1 cellular context compared by ENCODE assay signal in the genomic region with DNA sequence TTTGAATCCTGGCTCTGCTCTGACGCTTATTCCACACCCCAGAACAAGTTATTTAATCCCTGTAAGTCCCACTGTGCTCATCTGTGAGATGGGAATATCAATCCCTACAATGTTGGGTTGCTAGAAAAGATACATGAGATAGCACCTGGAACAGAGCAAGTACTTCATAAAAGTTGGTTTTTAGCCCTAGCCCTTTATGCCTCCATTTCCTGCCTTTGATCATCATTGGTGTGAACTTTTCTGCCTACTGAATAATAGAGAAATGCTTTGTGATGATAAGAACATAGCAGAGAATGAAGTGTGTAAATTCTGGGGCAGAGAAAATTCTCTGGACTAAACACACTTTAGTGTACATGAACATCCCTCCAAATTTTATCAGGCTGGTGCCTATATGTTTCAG.
TF ChIP-seq lines count a peak whose summit lies in the region.

No MANE protein-coding gene starts in this region.

TF ChIP-seq in GM23338, 12 proteins besides CTCF, POLR2A, EP300 and RAD21 (continued from another document):
- TF ChIP-seq, protein P1, sequence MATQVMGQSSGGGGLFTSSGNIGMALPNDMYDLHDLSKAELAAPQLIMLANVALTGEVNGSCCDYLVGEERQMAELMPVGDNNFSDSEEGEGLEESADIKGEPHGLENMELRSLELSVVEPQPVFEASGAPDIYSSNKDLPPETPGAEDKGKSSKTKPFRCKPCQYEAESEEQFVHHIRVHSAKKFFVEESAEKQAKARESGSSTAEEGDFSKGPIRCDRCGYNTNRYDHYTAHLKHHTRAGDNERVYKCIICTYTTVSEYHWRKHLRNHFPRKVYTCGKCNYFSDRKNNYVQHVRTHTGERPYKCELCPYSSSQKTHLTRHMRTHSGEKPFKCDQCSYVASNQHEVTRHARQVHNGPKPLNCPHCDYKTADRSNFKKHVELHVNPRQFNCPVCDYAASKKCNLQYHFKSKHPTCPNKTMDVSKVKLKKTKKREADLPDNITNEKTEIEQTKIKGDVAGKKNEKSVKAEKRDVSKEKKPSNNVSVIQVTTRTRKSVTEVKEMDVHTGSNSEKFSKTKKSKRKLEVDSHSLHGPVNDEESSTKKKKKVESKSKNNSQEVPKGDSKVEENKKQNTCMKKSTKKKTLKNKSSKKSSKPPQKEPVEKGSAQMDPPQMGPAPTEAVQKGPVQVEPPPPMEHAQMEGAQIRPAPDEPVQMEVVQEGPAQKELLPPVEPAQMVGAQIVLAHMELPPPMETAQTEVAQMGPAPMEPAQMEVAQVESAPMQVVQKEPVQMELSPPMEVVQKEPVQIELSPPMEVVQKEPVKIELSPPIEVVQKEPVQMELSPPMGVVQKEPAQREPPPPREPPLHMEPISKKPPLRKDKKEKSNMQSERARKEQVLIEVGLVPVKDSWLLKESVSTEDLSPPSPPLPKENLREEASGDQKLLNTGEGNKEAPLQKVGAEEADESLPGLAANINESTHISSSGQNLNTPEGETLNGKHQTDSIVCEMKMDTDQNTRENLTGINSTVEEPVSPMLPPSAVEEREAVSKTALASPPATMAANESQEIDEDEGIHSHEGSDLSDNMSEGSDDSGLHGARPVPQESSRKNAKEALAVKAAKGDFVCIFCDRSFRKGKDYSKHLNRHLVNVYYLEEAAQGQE (IDR thresholded peaks at IDR 0.05; ENCODE audit: unreplicated experiment): no peak
- TF ChIP-seq NANOG (IDR thresholded peaks at IDR 0.05; ENCODE audit: borderline replicate concordance) (no peak), ZNF331 (CRISPR knock-in tag; IDR thresholded peaks at IDR 0.05; ENCODE audit: low read depth) (no peak), POLR2AphosphoS5 (IDR thresholded peaks at IDR 0.05; ENCODE audit: low read depth) (no peak), CREB1 (CRISPR knock-in tag; IDR thresholded peaks at IDR 0.05; ENCODE audit: low read depth) (no peak), STAT1 (IDR thresholded peaks at IDR 0.05; ENCODE audit: unreplicated experiment) (no peak)
- TF ChIP-seq, protein P2, sequence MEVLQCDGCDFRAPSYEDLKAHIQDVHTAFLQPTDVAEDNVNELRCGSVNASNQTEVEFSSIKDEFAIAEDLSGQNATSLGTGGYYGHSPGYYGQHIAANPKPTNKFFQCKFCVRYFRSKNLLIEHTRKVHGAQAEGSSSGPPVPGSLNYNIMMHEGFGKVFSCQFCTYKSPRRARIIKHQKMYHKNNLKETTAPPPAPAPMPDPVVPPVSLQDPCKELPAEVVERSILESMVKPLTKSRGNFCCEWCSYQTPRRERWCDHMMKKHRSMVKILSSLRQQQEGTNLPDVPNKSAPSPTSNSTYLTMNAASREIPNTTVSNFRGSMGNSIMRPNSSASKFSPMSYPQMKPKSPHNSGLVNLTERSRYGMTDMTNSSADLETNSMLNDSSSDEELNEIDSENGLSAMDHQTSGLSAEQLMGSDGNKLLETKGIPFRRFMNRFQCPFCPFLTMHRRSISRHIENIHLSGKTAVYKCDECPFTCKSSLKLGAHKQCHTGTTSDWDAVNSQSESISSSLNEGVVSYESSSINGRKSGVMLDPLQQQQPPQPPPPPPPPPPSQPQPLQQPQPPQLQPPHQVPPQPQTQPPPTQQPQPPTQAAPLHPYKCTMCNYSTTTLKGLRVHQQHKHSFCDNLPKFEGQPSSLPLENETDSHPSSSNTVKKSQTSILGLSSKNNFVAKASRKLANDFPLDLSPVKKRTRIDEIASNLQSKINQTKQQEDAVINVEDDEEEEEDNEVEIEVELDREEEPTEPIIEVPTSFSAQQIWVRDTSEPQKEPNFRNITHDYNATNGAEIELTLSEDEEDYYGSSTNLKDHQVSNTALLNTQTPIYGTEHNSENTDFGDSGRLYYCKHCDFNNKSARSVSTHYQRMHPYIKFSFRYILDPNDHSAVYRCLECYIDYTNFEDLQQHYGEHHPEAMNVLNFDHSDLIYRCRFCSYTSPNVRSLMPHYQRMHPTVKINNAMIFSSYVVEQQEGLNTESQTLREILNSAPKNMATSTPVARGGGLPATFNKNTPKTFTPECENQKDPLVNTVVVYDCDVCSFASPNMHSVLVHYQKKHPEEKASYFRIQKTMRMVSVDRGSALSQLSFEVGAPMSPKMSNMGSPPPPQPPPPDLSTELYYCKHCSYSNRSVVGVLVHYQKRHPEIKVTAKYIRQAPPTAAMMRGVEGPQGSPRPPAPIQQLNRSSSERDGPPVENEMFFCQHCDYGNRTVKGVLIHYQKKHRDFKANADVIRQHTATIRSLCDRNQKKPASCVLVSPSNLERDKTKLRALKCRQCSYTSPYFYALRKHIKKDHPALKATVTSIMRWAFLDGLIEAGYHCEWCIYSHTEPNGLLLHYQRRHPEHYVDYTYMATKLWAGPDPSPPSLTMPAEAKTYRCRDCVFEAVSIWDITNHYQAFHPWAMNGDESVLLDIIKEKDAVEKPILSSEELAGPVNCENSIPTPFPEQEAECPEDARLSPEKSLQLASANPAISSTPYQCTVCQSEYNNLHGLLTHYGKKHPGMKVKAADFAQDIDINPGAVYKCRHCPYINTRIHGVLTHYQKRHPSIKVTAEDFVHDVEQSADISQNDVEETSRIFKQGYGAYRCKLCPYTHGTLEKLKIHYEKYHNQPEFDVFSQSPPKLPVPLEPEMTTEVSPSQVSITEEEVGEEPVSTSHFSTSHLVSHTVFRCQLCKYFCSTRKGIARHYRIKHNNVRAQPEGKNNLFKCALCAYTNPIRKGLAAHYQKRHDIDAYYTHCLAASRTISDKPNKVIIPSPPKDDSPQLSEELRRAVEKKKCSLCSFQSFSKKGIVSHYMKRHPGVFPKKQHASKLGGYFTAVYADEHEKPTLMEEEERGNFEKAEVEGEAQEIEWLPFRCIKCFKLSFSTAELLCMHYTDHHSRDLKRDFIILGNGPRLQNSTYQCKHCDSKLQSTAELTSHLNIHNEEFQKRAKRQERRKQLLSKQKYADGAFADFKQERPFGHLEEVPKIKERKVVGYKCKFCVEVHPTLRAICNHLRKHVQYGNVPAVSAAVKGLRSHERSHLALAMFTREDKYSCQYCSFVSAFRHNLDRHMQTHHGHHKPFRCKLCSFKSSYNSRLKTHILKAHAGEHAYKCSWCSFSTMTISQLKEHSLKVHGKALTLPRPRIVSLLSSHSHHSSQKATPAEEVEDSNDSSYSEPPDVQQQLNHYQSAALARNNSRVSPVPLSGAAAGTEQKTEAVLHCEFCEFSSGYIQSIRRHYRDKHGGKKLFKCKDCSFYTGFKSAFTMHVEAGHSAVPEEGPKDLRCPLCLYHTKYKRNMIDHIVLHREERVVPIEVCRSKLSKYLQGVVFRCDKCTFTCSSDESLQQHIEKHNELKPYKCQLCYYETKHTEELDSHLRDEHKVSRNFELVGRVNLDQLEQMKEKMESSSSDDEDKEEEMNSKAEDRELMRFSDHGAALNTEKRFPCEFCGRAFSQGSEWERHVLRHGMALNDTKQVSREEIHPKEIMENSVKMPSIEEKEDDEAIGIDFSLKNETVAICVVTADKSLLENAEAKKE (CRISPR knock-in tag; IDR thresholded peaks at IDR 0.05): no peak
